In genomic region chr21:39348355-39349210, GRCh38 we compare ENCODE assay signal across 8 cellular contexts. TPM values are rescaled to one million over a fixed set of nuclear protein-coding genes. Genes with fewer than 3 reads are reported as not detected.
DNase-seq lines count a peak whose midpoint lies in the region; ATAC-seq and TF ChIP-seq lines count a peak whose summit lies in the region.

TSS of gene HMGN1 (minus strand) at chr21:39349088. CDS start at chr21:39348917, 171 bp downstream.

- intact Hi-C loops in spleen (cut with DNase I; ENCODE audit: low total_unique reads), result loop anchor here (5.0 kb wide), 1 partner anchor 39 kb away; no protein-coding TSS in a partner anchor

- peaks cover 35% of the 10 kb centered on the region for H3K36me3 ChIP-seq in ACC112 (ENCODE audit: insufficient read depth, low read length)
- peaks cover 2 to 32% (median 10%) of the 10 kb centered on the region in 6 donors for H3K36me3 ChIP-seq in spleen

- peak within 1 kb of the TSS; percentile 82 for H2AFZ ChIP-seq in ACC112 (ENCODE audit: low read length, unreplicated experiment)

- peak; percentile 89 for DNase-seq in NCI-H2196 treated with DMSO at 0.1 percent for 48 hours (lab: John Stamatoyannopoulos, UW; ENCODE audit: unreplicated experiment)
- DNase-seq in T47D (ENCODE audit: low read depth in 1 of 2, low spot score in 1 of 2), result peak; percentile 41 to 95
- peak; percentile 87 to 90 (median 89) for DNase-seq in immature natural killer cell
- DNase-seq in spleen, result peak; percentile 96

- H3K9me3 ChIP-seq in spleen, result no peaks in the 10 kb centered on the region

- H3K4me1 Mint-ChIP-seq in immature natural killer cell, result peaks cover 37 to 51% of the 10 kb centered on the region in 2 donors

- peaks cover 34% of the 10 kb centered on the region for H3K4me1 ChIP-seq in ACC112 (ENCODE audit: control insufficient read depth, insufficient read depth, low read length, unreplicated experiment)
- H3K4me1 ChIP-seq in spleen, result peaks cover 14 to 52% (median 42%) of the 10 kb centered on the region in 6 donors

- H3K4me3 ChIP-seq in ACC112 (ENCODE audit: low read depth, low read length), result peak within 1 kb of the TSS; percentile 98
- peak within 1 kb of the TSS; percentile 67 to 92 (median 78) for H3K4me3 ChIP-seq in spleen

- TF ChIP-seq CTCF in VCaP (conservative IDR thresholded peaks at IDR 0.05) (peak; percentile 22; the same call in 1 of the 2 replicates), spleen (IDR thresholded peaks at IDR 0.05 in 8 of 11, conservative IDR thresholded peaks at IDR 0.05 in 3 of 11) (no peak)

- in situ Hi-C loops in T47D (cut with HindIII; ENCODE audit: low pct_unique_long_range_greater_than_20kb, low sequenced_read_pairs), result no loop called here

- peak; percentile 39 for ATAC-seq in GM18873 (IDR thresholded peaks at IDR 0.05; ENCODE audit: low FRiP score, unreplicated experiment)
- ATAC-seq in HG03135 (IDR thresholded peaks at IDR 0.05; ENCODE audit: unreplicated experiment), result peak; percentile 46

- WGBS in spleen, 5 donors, result 0 to 1% (median 1%) methylated on average over 38 to 112 of the region's 116 CpGs

- H3K27ac ChIP-seq in ACC112 (ENCODE audit: low read depth, low read length) (peak within 1 kb of the TSS; percentile 83), VCaP (peak within 1 kb of the TSS; percentile 99), spleen (peak within 1 kb of the TSS; percentile 85 to 99 (median 94))

- no peak for TF ChIP-seq POLR2A in spleen (IDR thresholded peaks at IDR 0.05)

- H3K27me3 ChIP-seq in ACC112 (ENCODE audit: insufficient read depth, low read length), result no peaks in the 10 kb centered on the region
- H3K27me3 ChIP-seq in spleen (replicated peaks in 1 of 7), result no peaks in the 10 kb centered on the region

- H3K27ac Mint-ChIP-seq in immature natural killer cell, result peak within 1 kb of the TSS; percentile 93 to 97 (median 96)

- H3K79me2 ChIP-seq in ACC112 (ENCODE audit: control insufficient read depth, insufficient read depth, low read length, unreplicated experiment), result peaks cover 33% of the 10 kb centered on the region

- peaks cover 9 to 30% (median 13%) of the 10 kb centered on the region in 3 donors for H3K27me3 Mint-ChIP-seq in immature natural killer cell (ENCODE audit: low read depth in 3 of 3)

- peaks cover 7 to 12% (median 8%) of the 10 kb centered on the region in 3 donors for H3K36me3 Mint-ChIP-seq in immature natural killer cell

- H3K9me3 Mint-ChIP-seq in immature natural killer cell, result no peaks in the 10 kb centered on the region

- peak within 1 kb of the TSS; percentile 93 to 96 (median 95) for H3K4me3 Mint-ChIP-seq in immature natural killer cell

RNA-seq across cellular contexts. Expression of gene HMGN1, which starts in this region (rescaled TPM):
- polyA plus RNA-seq in immature natural killer cell (100 to 1,000 TPM; 191 to 322 (median 247) TPM), spleen (100 to 1,000 TPM; 248 to 276 (median 250) TPM)
- 100 to 1,000 TPM; 101 to 193 (median 152) TPM for total RNA-seq in spleen

Comparison
In these comparisons a context has a peak if more than half of its experiments do, and no peak if none do; other contexts are left out.
1. Peak in every context shown above with its lines: DNase-seq, ATAC-seq, H3K4me3 ChIP-seq and H3K27ac ChIP-seq.